12 cellular contexts compared by ENCODE assay signal in the genomic region with DNA sequence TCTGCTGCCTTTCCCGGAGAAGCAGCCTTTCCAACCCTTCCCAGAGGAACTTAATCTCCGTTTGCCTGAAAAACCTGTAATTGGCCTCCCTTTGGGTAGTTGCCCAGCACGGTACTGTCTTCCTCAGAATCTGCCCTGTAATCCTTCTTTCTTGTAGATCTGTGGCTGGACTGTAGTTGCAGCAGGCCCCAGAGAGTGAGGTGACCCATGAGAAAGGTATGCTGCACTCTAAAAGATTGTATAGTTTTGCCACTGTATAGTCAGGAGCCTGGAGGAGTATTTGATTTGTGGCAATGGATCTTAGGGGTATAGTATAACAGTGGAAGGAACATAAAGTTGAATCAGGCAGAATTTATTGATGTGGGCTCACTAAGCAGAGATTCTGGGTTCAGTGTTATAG. TPM values are rescaled to one million over a fixed set of nuclear protein-coding genes. Genes with fewer than 3 reads are reported as not detected.
DNase-seq lines count a peak whose midpoint lies in the region; ATAC-seq, FAIRE-seq and TF ChIP-seq lines count a peak whose summit lies in the region.
"Had no signal": no experiment of that assay in that cellular context is flagged by ENCODE, and none has a peak within 500 bp of the region (broad histone marks: within the 10 kb centered on the region; RNA-seq: fewer than 3 reads in every experiment).

No MANE protein-coding gene starts in this region.

- H3K79me2 ChIP-seq in osteoblast (ENCODE audit: insufficient read depth, low read length) = peaks cover 95% of the 10 kb centered on the region

- H3K27me3 ChIP-seq in endodermal cell (ENCODE audit: control insufficient read depth, insufficient read depth, low read length, poor library complexity, severe bottlenecking) (no peaks in the 10 kb centered on the region), osteoblast (ENCODE audit: insufficient read depth, low read length) (no peaks in the 10 kb centered on the region), BE2C (no peaks in the 10 kb centered on the region)
- H3K27me3 ChIP-seq: dorsolateral prefrontal cortex had no signal

- peak; percentile 75 for FAIRE-seq in RCC 7860 (lab: Jason Lieb, UNC)

- H3K27me3 Mint-ChIP-seq in endodermal cell (ENCODE audit: insufficient read depth) = no peaks in the 10 kb centered on the region

- peaks cover 3% of the 10 kb centered on the region for H3K4me1 Mint-ChIP-seq in endodermal cell

- WGBS in endodermal cell (ENCODE audit: insufficient coverage in 1 of 2, insufficient read length in 1 of 2), 2 experiments = 86% methylated on average over 2 to 3 of the region's 3 CpGs

- H2AFZ ChIP-seq in osteoblast (ENCODE audit: low read length) = no peak overlapping the region

- no peaks in the 10 kb centered on the region for H3K9me3 Mint-ChIP-seq in endodermal cell
- H3K9me3 Mint-ChIP-seq: activated T-helper 2 cell treated with anti-CD3 and anti-CD28 coated beads, Interferon-gamma antibody, Interleukin-2, Interleukin-4, amounts not matched to agents 10 μg/mL and 5 μg/mL and 100 μg/mL, durations not matched to agents 14 hours and 24 hours and 36 hours had no signal

- H3K9ac ChIP-seq in endodermal cell (ENCODE audit: extremely low read depth, low read length, poor library complexity, severe bottlenecking) = no peak overlapping the region

- DNase-seq in EL (peak; percentile 90), RCC 7860 (ENCODE audit: low spot score) (peak; percentile 70), endodermal cell (no peak), osteoblast (ENCODE audit: insufficient read length, low spot score, missing footprints) (peak; percentile 91), BE2C (no peak), HUDEP-2 (lab: John Stamatoyannopoulos, UW; ENCODE audit: unreplicated experiment in 76 of 76) (no peak)
- DNase-seq: NCI-H2171; stimulated activated CD4-positive, alpha-beta T cell treated with anti-CD3 and anti-CD28 coated beads, Interleukin-2, amount 100 ng/mL, for 48 hours had no signal

- H4K20me1 ChIP-seq in osteoblast (ENCODE audit: insufficient read depth, low read length) = peaks cover 46% of the 10 kb centered on the region

- H3K27ac Mint-ChIP-seq in endodermal cell = peak overlapping the region; percentile 11
- H3K27ac Mint-ChIP-seq: activated T-helper 2 cell treated with anti-CD3 and anti-CD28 coated beads, Interferon-gamma antibody, Interleukin-2, Interleukin-4, amounts not matched to agents 10 μg/mL and 5 μg/mL and 100 μg/mL, durations not matched to agents 14 hours and 24 hours and 36 hours had no signal

- H3K27ac ChIP-seq in endodermal cell (ENCODE audit: low read depth, low read length) (no peak overlapping the region), osteoblast (ENCODE audit: low read depth, low read length) (peak overlapping the region; percentile 85)

- H3K9me3 ChIP-seq in endodermal cell (ENCODE audit: control insufficient read depth, low read length) (no peaks in the 10 kb centered on the region), osteoblast (ENCODE audit: low read depth, low read length) (no peaks in the 10 kb centered on the region), BE2C (no peaks in the 10 kb centered on the region)

- ATAC-seq in GM19463 (IDR thresholded peaks at IDR 0.05; ENCODE audit: unreplicated experiment) (no peak), GM21447 (IDR thresholded peaks at IDR 0.05; ENCODE audit: unreplicated experiment) (no peak)

- peak overlapping the region; percentile 71 for H3K4me2 ChIP-seq in osteoblast (ENCODE audit: insufficient read depth, low read length)

- H3K36me3 ChIP-seq in endodermal cell (ENCODE audit: control insufficient read depth, insufficient read depth, low read length) (peaks cover 32% of the 10 kb centered on the region), osteoblast (ENCODE audit: insufficient read depth, low read length) (peaks cover 3% of the 10 kb centered on the region), BE2C (peaks cover 3% of the 10 kb centered on the region; the same call in 1 of the 2 replicates)

- peaks cover 22% of the 10 kb centered on the region for H3K36me3 Mint-ChIP-seq in endodermal cell (ENCODE audit: low read depth)

- TF ChIP-seq CTCF in endodermal cell (conservative IDR thresholded peaks at IDR 0.05) (no peak), osteoblast (IDR thresholded peaks at IDR 0.05; ENCODE audit: extremely low read depth, low read depth, low read length) (no peak), BE2C (IDR thresholded peaks at IDR 0.05; ENCODE audit: low read depth, low read length) (no peak)

- H3K4me1 ChIP-seq in endodermal cell (ENCODE audit: control insufficient read depth, insufficient read depth, low read length) (no peaks in the 10 kb centered on the region), osteoblast (ENCODE audit: insufficient read depth, low read length) (peaks cover 28% of the 10 kb centered on the region), BE2C (peaks cover 3% of the 10 kb centered on the region; the same call in 1 of the 2 replicates)

- no peak overlapping the region for H3K4me3 ChIP-seq in endodermal cell (ENCODE audit: low read length)
- peak overlapping the region; percentile 19 for H3K4me3 ChIP-seq in osteoblast (ENCODE audit: insufficient read depth, low read length)
- no peak overlapping the region for H3K4me3 ChIP-seq in BE2C (ENCODE audit: low read depth, low read length)
- H3K4me3 ChIP-seq: dorsolateral prefrontal cortex had no signal

- H3K4me3 Mint-ChIP-seq in endodermal cell = no peak overlapping the region

RNA-seq across cellular contexts. Expression of a gene that starts 11.8 kb away (rescaled TPM):
- 100 to 1,000 TPM; 117 to 129 TPM for total RNA-seq in endodermal cell
- polyA plus RNA-seq in endodermal cell (2013, experiment 1 of 2) = 71.2 TPM
- 68.8 TPM for polyA plus RNA-seq in endodermal cell (2013, experiment 2 of 2)
- total RNA-seq in osteoblast = 159 and 162 TPM in 2 replicates
- polyA plus RNA-seq in BE2C (2012; ENCODE audit: insufficient read depth, insufficient read length, low read depth) = 33.3 TPM

Comparison
In these comparisons a context has a peak if more than half of its experiments do, and no peak if none do; other contexts are left out.
1. DNase-seq: peak in EL (single experiment), RCC 7860 (single experiment) and osteoblast (single experiment); none in endodermal cell (single experiment), BE2C (single experiment) and HUDEP-2 (0 of 76).